In genomic region chr4:155675709-155676429, GRCh38 we compare ENCODE assay signal across 8 cellular contexts. TPM values are rescaled to one million over a fixed set of nuclear protein-coding genes. Genes with fewer than 3 reads are reported as not detected.
A peak's percentile ranks its signal among the peaks of the same experiment; 100 is the strongest.
DNase-seq lines count a peak whose midpoint lies in the region; ATAC-seq and TF ChIP-seq lines count a peak whose summit lies in the region.

No MANE protein-coding gene starts in this region.

- no peak overlapping the region for H3K27ac Mint-ChIP-seq in H9

- peak overlapping the region; percentile 29 for H3K4me3 ChIP-seq in coronary artery

- H3K4me1 ChIP-seq in H9 (ENCODE audit: insufficient read depth, low read length): no peaks in the 10 kb centered on the region

- no peak overlapping the region for H4K8ac ChIP-seq in H9 (replicated peaks; ENCODE audit: insufficient read length, low read depth, low read length)

- H3K18ac ChIP-seq in H9 (ENCODE audit: insufficient read length, low read depth, low read length): no peak overlapping the region

- peaks cover 3 to 9% of the 10 kb centered on the region in 2 experiments; a peak in 3 of 4 replicates for H3K4me1 Mint-ChIP-seq in H9

- no peak overlapping the region for H3K14ac ChIP-seq in H9 (ENCODE audit: insufficient read depth, low read length)

- no peaks in the 10 kb centered on the region for H3K9me3 Mint-ChIP-seq in H9

- TF ChIP-seq CTCF in coronary artery (IDR thresholded peaks at IDR 0.05) (no peak), H9 (conservative IDR thresholded peaks at IDR 0.05) (no peak)

- no peak overlapping the region for H2BK20ac ChIP-seq in H9 (ENCODE audit: low read depth, low read length, poor library complexity, severe bottlenecking)

- H2AFZ ChIP-seq in H9 (ENCODE audit: low read length): no peak overlapping the region

- H3K27ac ChIP-seq in coronary artery (peak overlapping the region; percentile 20 to 35), H9 (ENCODE audit: insufficient read length, low read depth, low read length) (no peak overlapping the region)

- H4K20me1 ChIP-seq in H9 (ENCODE audit: control insufficient read depth, insufficient read depth, insufficient read length): no peaks in the 10 kb centered on the region

- H2BK120ac ChIP-seq in H9 (ENCODE audit: low read depth, low read length, poor library complexity, severe bottlenecking): no peak overlapping the region

- H2BK12ac ChIP-seq in H9 (ENCODE audit: insufficient read length, low read depth, low read length): no peak overlapping the region

- H3K4me2 ChIP-seq in H9 (ENCODE audit: insufficient read depth, insufficient read length, low read length): no peak overlapping the region

- WGBS in H9 (ENCODE audit: extremely low coverage, insufficient read length, low lambda C conversion rate): no CpG with 5 or more reads among the region's 2 CpGs

- peaks cover 4% of the 10 kb centered on the region; the same call in 1 of the 2 replicates for H3K27me3 ChIP-seq in H9 (ENCODE audit: insufficient read depth, low read length)

- H3K4ac ChIP-seq in H9 (ENCODE audit: low read depth, low read length): no peak overlapping the region

- no peak overlapping the region for H2BK15ac ChIP-seq in H9 (ENCODE audit: low read depth, low read length)

- H3K36me3 Mint-ChIP-seq in H9 (ENCODE audit: insufficient read depth in 1 of 3, low read depth in 3 of 3): no peaks in the 10 kb centered on the region

- no peaks in the 10 kb centered on the region for H3K79me1 ChIP-seq in H9 (ENCODE audit: insufficient read depth, low read depth, low read length, poor library complexity, severe bottlenecking)

- no peak overlapping the region for H3K56ac ChIP-seq in H9 (ENCODE audit: insufficient read length, low read depth, low read length)

- no peak overlapping the region for H4K5ac ChIP-seq in H9 (ENCODE audit: insufficient read length, low read depth, low read length)

- ATAC-seq in GM18909 (IDR thresholded peaks at IDR 0.05; ENCODE audit: poor library complexity, unreplicated experiment): peak; percentile 85
- peak; percentile 75 for ATAC-seq in HG03196 (IDR thresholded peaks at IDR 0.05; ENCODE audit: unreplicated experiment)
- no peak for ATAC-seq in HG03039 (IDR thresholded peaks at IDR 0.05; ENCODE audit: unreplicated experiment)
- no peak for ATAC-seq in HG02571 (IDR thresholded peaks at IDR 0.05; ENCODE audit: unreplicated experiment)

- peaks cover 40% of the 10 kb centered on the region for H3K27me3 Mint-ChIP-seq in H9 (ENCODE audit: low read depth)

- no peaks in the 10 kb centered on the region for H3K79me2 ChIP-seq in H9 (ENCODE audit: insufficient read depth, low read length)

- no peak overlapping the region for H3T11ph ChIP-seq in H9 (ENCODE audit: low read length)

- H3K4me3 Mint-ChIP-seq in H9: no peak overlapping the region

- no peak overlapping the region for H2AK5ac ChIP-seq in H9 (ENCODE audit: insufficient read length, low read length)

- DNase-seq in coronary artery (ENCODE audit: low spot score): no peak
- peak; percentile 75 for DNase-seq in renal cortical epithelial cell (ENCODE audit: low read depth)
- DNase-seq in activated T-cell treated with anti-CD3 and anti-CD28 coated beads for 4 hours: no peak
- no peak for DNase-seq in H9

- H2BK5ac ChIP-seq in H9 (ENCODE audit: insufficient read length, low read length): no peak overlapping the region

- no peak overlapping the region for H4K91ac ChIP-seq in H9 (ENCODE audit: insufficient read length, low read depth, low read length)

- H3K23me2 ChIP-seq in H9 (ENCODE audit: insufficient read length, low read depth, low read length, poor library complexity, severe bottlenecking): no peaks in the 10 kb centered on the region

- no peak overlapping the region for H3K23ac ChIP-seq in H9 (ENCODE audit: insufficient read length, low read depth, low read length)

- H3K9me3 ChIP-seq in H9 (ENCODE audit: control insufficient read depth, low read depth, low read length): no peaks in the 10 kb centered on the region

- H3K9ac ChIP-seq in H9 (ENCODE audit: extremely low read depth, insufficient read length, low read length): no peak overlapping the region

RNA-seq across cellular contexts. Expression of gene GUCY1A1, which starts 9.2 kb away (rescaled TPM):
- total RNA-seq in renal cortical epithelial cell (6.8 and 59.1 TPM in 2 replicates), H9 (2021) (not detected in 2 replicates)

Comparison
In these comparisons a context has a peak if more than half of its experiments do, and no peak if none do; other contexts are left out.
1. ATAC-seq: peak in GM18909 (single experiment) and HG03196 (single experiment); none in HG03039 (single experiment) and HG02571 (single experiment).